In genomic region chr12:68620528-68620927, GRCh38 we compare ENCODE assay signal across 11 cellular contexts. TPM values are rescaled to one million over a fixed set of nuclear protein-coding genes. Genes with fewer than 3 reads are reported as not detected.
DNase-seq lines count a peak whose midpoint lies in the region; ATAC-seq and TF ChIP-seq lines count a peak whose summit lies in the region.
"Had no signal": no experiment of that assay in that cellular context is flagged by ENCODE, and none has a peak within 500 bp of the region (broad histone marks: within the 10 kb centered on the region; RNA-seq: fewer than 3 reads in every experiment).

No MANE protein-coding gene starts in this region.

- H3K4me3 ChIP-seq in NB4 (ENCODE audit: low read depth, low read length) (no peak overlapping the region), gastrocnemius medialis (no peak overlapping the region)
- H3K4me3 ChIP-seq: upper lobe of left lung had no signal

- H3K27me3 Mint-ChIP-seq in activated CD4-positive, alpha-beta T cell treated with anti-CD3 and anti-CD28 coated beads, Interleukin-2, amount 10 ng/mL, durations not matched to agents 24 days and 14 days = no peaks in the 10 kb centered on the region
- no peaks in the 10 kb centered on the region for H3K27me3 Mint-ChIP-seq in effector memory CD8-positive, alpha-beta T cell

- H3K36me3 ChIP-seq in gastrocnemius medialis = no peaks in the 10 kb centered on the region

- TF ChIP-seq CTCF in NB4 (IDR thresholded peaks at IDR 0.05; ENCODE audit: low read depth, low read length) (no peak), gastrocnemius medialis (IDR thresholded peaks at IDR 0.05 in 4 of 5, conservative IDR thresholded peaks at IDR 0.05 in 1 of 5) (no peak)

- H3K36me3 Mint-ChIP-seq in activated CD4-positive, alpha-beta T cell treated with anti-CD3 and anti-CD28 coated beads, Interleukin-2, amount 10 ng/mL, durations not matched to agents 24 days and 14 days (ENCODE audit: low read depth) = peaks cover 51% of the 10 kb centered on the region
- H3K36me3 Mint-ChIP-seq in effector memory CD8-positive, alpha-beta T cell (ENCODE audit: insufficient read depth) = peaks cover 62% of the 10 kb centered on the region

- H3K9me3 Mint-ChIP-seq in activated CD4-positive, alpha-beta T cell treated with anti-CD3 and anti-CD28 coated beads, Interleukin-2, amount 10 ng/mL, durations not matched to agents 24 days and 14 days = no peaks in the 10 kb centered on the region
- peaks cover 0 to 2% of the 10 kb centered on the region in 2 donors for H3K9me3 Mint-ChIP-seq in effector memory CD8-positive, alpha-beta T cell

- H3K4me3 Mint-ChIP-seq in activated CD4-positive, alpha-beta T cell treated with anti-CD3 and anti-CD28 coated beads, Interleukin-2, amount 10 ng/mL, durations not matched to agents 24 days and 14 days = peak overlapping the region; percentile 5
- H3K4me3 Mint-ChIP-seq in effector memory CD8-positive, alpha-beta T cell = peak overlapping the region; percentile 71 to 73

- peaks cover 65 to 70% of the 10 kb centered on the region in 2 donors for H3K4me1 ChIP-seq in gastrocnemius medialis

- in situ Hi-C loops in gastrocnemius medialis (cut with MboI; ENCODE audit: low sequenced_read_pairs in 4 of 4) = no loop called here

- no peak for TF ChIP-seq POLR2A in NB4 (IDR thresholded peaks at IDR 0.05; ENCODE audit: extremely low read depth, insufficient read length)
- no peak for TF ChIP-seq POLR2A in gastrocnemius medialis (IDR thresholded peaks at IDR 0.05)

- no peaks in the 10 kb centered on the region for H3K9me3 ChIP-seq in gastrocnemius medialis
- H3K9me3 ChIP-seq: upper lobe of left lung had no signal

- ATAC-seq in effector memory CD8-positive, alpha-beta T cell (replicated peaks) = no peak
- no peak for ATAC-seq in gastrocnemius medialis
- no peak for ATAC-seq in HG02678 (IDR thresholded peaks at IDR 0.05; ENCODE audit: unreplicated experiment)
- ATAC-seq in GM18502 (IDR thresholded peaks at IDR 0.05; ENCODE audit: poor library complexity, unreplicated experiment) = no peak
- ATAC-seq in HG03565 (IDR thresholded peaks at IDR 0.05; ENCODE audit: unreplicated experiment) = no peak

- intact Hi-C loops in activated CD4-positive, alpha-beta T cell treated with anti-CD3 and anti-CD28 coated beads, Interleukin-2, amount 10 ng/mL, durations not matched to agents 24 days and 14 days (cut with micrococcal nuclease) = no loop called here
- intact Hi-C loops in gastrocnemius medialis (cut with DNase I; ENCODE audit: low total_unique reads) = no loop called here

- H3K27ac Mint-ChIP-seq in activated CD4-positive, alpha-beta T cell treated with anti-CD3 and anti-CD28 coated beads, Interleukin-2, amount 10 ng/mL, durations not matched to agents 24 days and 14 days = peak overlapping the region; percentile 50
- H3K27ac Mint-ChIP-seq in effector memory CD8-positive, alpha-beta T cell = peak overlapping the region; percentile 15 to 93

- no peak for DNase-seq in activated CD4-positive, alpha-beta T cell treated with anti-CD3 and anti-CD28 coated beads, Interleukin-2, amount 10 ng/mL, durations not matched to agents 24 days and 14 days
- no peak for DNase-seq in activated CD4-positive, alpha-beta T cell treated with anti-CD3 and anti-CD28 coated beads, Interleukin-2, amount 50 U/mL, for 4 hours
- DNase-seq in NB4 (ENCODE audit: low read depth) (peak; percentile 39), gastrocnemius medialis (no peak)
- DNase-seq in effector memory CD8-positive, alpha-beta T cell = no peak
- DNase-seq: DMS53, upper lobe of left lung had no signal

- H3K27me3 ChIP-seq in gastrocnemius medialis = no peaks in the 10 kb centered on the region
- H3K27me3 ChIP-seq: upper lobe of left lung had no signal

- peak overlapping the region; percentile 13 to 68 (median 28) for H3K27ac ChIP-seq in gastrocnemius medialis
- H3K27ac ChIP-seq: HL-60 had no signal

- peaks cover 63% of the 10 kb centered on the region for H3K4me1 Mint-ChIP-seq in activated CD4-positive, alpha-beta T cell treated with anti-CD3 and anti-CD28 coated beads, Interleukin-2, amount 10 ng/mL, durations not matched to agents 24 days and 14 days
- H3K4me1 Mint-ChIP-seq in effector memory CD8-positive, alpha-beta T cell (ENCODE audit: low read depth in 2 of 2) = peaks cover 63 to 79% of the 10 kb centered on the region in 2 donors

RNA-seq across cellular contexts. Expression of gene RAP1B, which starts 9.8 kb away (rescaled TPM):
- 207 and 209 TPM in 2 replicates for total RNA-seq in activated CD4-positive, alpha-beta T cell treated with anti-CD3 and anti-CD28 coated beads, Interleukin-2, amount 10 ng/mL, durations not matched to agents 24 days and 14 days
- total RNA-seq in gastrocnemius medialis = 10 to 100 TPM; 58.4 to 93.8 (median 71.9) TPM
